ENCODE assay signal across 8 cellular contexts in the genomic region with DNA sequence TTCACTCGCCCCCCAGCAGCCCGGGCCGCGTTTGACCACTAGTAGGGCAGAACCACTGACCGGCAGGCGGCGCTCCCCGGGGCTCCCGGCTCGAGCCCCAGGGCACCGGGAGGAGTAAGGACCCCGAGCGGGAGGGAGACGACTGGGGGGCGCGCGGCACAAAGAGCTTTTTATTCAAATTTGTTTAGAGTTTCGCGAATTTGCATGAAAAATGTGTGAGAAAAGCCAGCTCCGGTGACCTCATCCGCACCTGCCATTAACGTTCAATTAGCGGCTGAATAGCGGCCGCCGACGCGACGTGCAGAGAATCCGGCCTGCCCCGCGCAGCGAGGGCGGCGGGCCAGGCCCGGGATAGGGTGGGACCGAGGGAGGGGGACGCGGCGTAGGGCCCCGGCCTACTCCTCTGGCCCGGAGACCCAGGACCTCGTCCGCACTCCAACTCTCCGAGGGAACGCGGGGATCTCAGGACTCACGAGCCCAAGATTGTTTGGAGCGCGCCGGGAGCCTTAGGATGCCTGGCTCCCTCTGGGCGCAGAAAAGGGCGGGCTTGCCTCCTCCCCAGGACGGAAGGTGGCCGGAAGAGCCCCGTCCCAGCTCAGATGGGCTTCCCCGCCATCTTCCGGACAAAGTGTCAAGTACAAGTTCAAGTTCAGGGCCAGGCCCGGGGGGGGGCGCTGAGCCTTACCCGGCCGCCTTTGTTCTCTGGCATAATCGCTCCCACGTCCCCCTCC.
A peak's percentile ranks its signal among the peaks of the same experiment; 100 is the strongest.
DNase-seq lines count a peak whose midpoint lies in the region; ATAC-seq, FAIRE-seq and TF ChIP-seq lines count a peak whose summit lies in the region.

No MANE protein-coding gene starts in this region.

- peak overlapping the region; percentile 49; the same call in 1 of the 2 replicates for H3K27ac ChIP-seq in GM12878 (ENCODE audit: control insufficient read depth, insufficient read depth)
- H3K27ac ChIP-seq in stomach = no peak overlapping the region

- H3K4me3 Mint-ChIP-seq in CD14-positive monocyte = peak overlapping the region; percentile 79 to 89
- H3K4me3 Mint-ChIP-seq in immature natural killer cell = peak overlapping the region; percentile 83 to 90 (median 88)

- no peaks in the 10 kb centered on the region for H4K20me1 ChIP-seq in GM12878 (ENCODE audit: control insufficient read depth, insufficient read depth)

- no peaks in the 10 kb centered on the region for H3K36me3 ChIP-seq in GM12878 (ENCODE audit: control insufficient read depth in 2 of 2, insufficient read depth in 2 of 2, low read length in 1 of 2)
- no peaks in the 10 kb centered on the region for H3K36me3 ChIP-seq in stomach

- H3K36me3 Mint-ChIP-seq in CD14-positive monocyte = peaks cover 3 to 17% of the 10 kb centered on the region in 2 donors
- H3K36me3 Mint-ChIP-seq in immature natural killer cell = peaks cover 0 to 5% (median 0%) of the 10 kb centered on the region in 3 donors

- H3K4me1 Mint-ChIP-seq in CD14-positive monocyte (peaks cover 66% of the 10 kb centered on the region), immature natural killer cell (peaks cover 0 to 8% of the 10 kb centered on the region in 2 donors)

- RAD21 ChIA-PET in GM12878 (lab: Charles Lee; ENCODE audit: unreplicated experiment) = interaction anchor here (1.0 kb wide), 1 partner anchor 41 kb away, joined by 4 read pairs; no protein-coding TSS in a partner anchor

- TF ChIP-seq EP300 in GM12878 (IDR thresholded peaks at IDR 0.05; ENCODE audit: borderline replicate concordance in 1 of 2, control insufficient read depth in 1 of 2, low read depth in 2 of 2, low read length in 2 of 2) = no peak
- TF ChIP-seq EP300 in stomach (IDR thresholded peaks at IDR 0.05) = no peak

- H3K9me3 ChIP-seq in GM12878 (replicated peaks; ENCODE audit: control insufficient read depth, insufficient read depth, low read length) (no peaks in the 10 kb centered on the region), stomach (no peaks in the 10 kb centered on the region)

- H3K79me2 ChIP-seq in GM12878 (ENCODE audit: control insufficient read depth, insufficient read depth, low read length) = no peaks in the 10 kb centered on the region; the same call in 1 of the 2 replicates

- peak; percentile 29; the same call in 1 of the 2 replicates for TF ChIP-seq RAD21 in GM12878 (IDR thresholded peaks at IDR 0.05; ENCODE audit: insufficient read depth, low read depth, low read length)

- POLR2A ChIA-PET in GM12878 (lab: Charles Lee) = no interaction called here

- H3K9ac ChIP-seq in GM12878 (ENCODE audit: control insufficient read depth, insufficient read depth, low read length) = peak overlapping the region; percentile 64

- H3K27me3 ChIP-seq in GM12878 (replicated peaks in 1 of 2; ENCODE audit: control insufficient read depth in 2 of 2, insufficient read depth in 2 of 2, low read length in 1 of 2) (no peaks in the 10 kb centered on the region), stomach (peaks cover 15 to 100% (median 83%) of the 10 kb centered on the region in 3 donors)

- peaks cover 44 to 78% (median 74%) of the 10 kb centered on the region in 3 donors for H3K27me3 Mint-ChIP-seq in CD14-positive monocyte (ENCODE audit: low read depth in 3 of 3)
- H3K27me3 Mint-ChIP-seq in immature natural killer cell (ENCODE audit: low read depth in 3 of 3) = peaks cover 14 to 31% (median 22%) of the 10 kb centered on the region in 3 donors

- H2AFZ ChIP-seq in GM12878 (ENCODE audit: control insufficient read depth, low read depth, low read length) = peak overlapping the region; percentile 90

- peak overlapping the region; percentile 69 for H3K4me3 ChIP-seq in GM12878
- peak overlapping the region; percentile 29 to 47 (median 39) for H3K4me3 ChIP-seq in stomach

- in situ Hi-C loops in GM12878 (cut with MboI) = no loop called here

- DNase-seq in CD14-positive monocyte (ENCODE audit: low spot score) (no peak), NCI-H748 treated with DMSO at 0.1 percent for 48 hours (lab: John Stamatoyannopoulos, UW) (peak; percentile 17), GM12878 (ENCODE audit: low read depth, low spot score) (no peak), immature natural killer cell (peak in 2 of 3 donors; percentile 41 to 48), stomach (no peak)

- CTCF ChIA-PET in GM12878 (lab: Yijun Ruan, JAX) = interaction anchor here (0.6 to 5.9 kb wide), 9 partner anchors 18 to 1865 kb away, joined by 3 to 68 read pairs (median 4); a partner anchor contains a TSS

- 5% methylated on average over 53 of the region's 64 CpGs for WGBS in GM12878 (ENCODE audit: insufficient coverage, insufficient replicate concordance, low lambda C conversion rate, missing lambda C conversion rate)
- WGBS in stomach, 5 donors = 0 to 3% (median 1%) methylated on average over 35 to 64 of the region's 64 CpGs

- intact Hi-C loops in CD14-positive monocyte (cut with micrococcal nuclease) (loop anchor here in 1 of 2 donors (5.0 kb wide), 1 partner anchor 37 kb away; no protein-coding TSS in a partner anchor), GM12878 (cut with micrococcal nuclease; ENCODE audit: unreplicated experiment) (no loop called here), stomach (cut with DNase I; ENCODE audit: low total_unique reads) (no loop called here)

- peaks cover 13% of the 10 kb centered on the region; the same call in 1 of the 2 replicates for H3K4me1 ChIP-seq in GM12878 (ENCODE audit: control insufficient read depth, insufficient read depth, low read length)
- peaks cover 14 to 27% (median 16%) of the 10 kb centered on the region in 4 donors for H3K4me1 ChIP-seq in stomach

- SMC1A ChIA-PET in GM12878 (lab: Charles Lee; ENCODE audit: uncharacterized antibody, unreplicated experiment) = interaction anchor here (1.0 to 1.2 kb wide), 2 partner anchors 41 to 47 kb away, joined by 3 read pairs; no protein-coding TSS in a partner anchor

- ATAC-seq in GM18858 (IDR thresholded peaks at IDR 0.05; ENCODE audit: unreplicated experiment) (peak; percentile 42), HG03139 (IDR thresholded peaks at IDR 0.05; ENCODE audit: unreplicated experiment) (peak; percentile 50), GM12878 (peak; percentile 87), GM18861 (IDR thresholded peaks at IDR 0.05; ENCODE audit: unreplicated experiment) (no peak)

- TF ChIP-seq CTCF in CD14-positive monocyte (IDR thresholded peaks at IDR 0.05) (peak; percentile 69), GM12878 (IDR thresholded peaks at IDR 0.05 in 2 of 3, conservative IDR thresholded peaks at IDR 0.05 in 1 of 3; ENCODE audit: control insufficient read depth in 2 of 3, extremely low read depth in 1 of 3, insufficient read depth in 1 of 3, low read depth in 3 of 3, low read length in 3 of 3) (peak; percentile 52 to 75 (median 67)), stomach (IDR thresholded peaks at IDR 0.05) (peak in 1 of 7 experiments; percentile 13)

- TF ChIP-seq POLR2A in GM12878 (IDR thresholded peaks at IDR 0.05; ENCODE audit: low read depth, low read length) (peak; percentile 74), stomach (IDR thresholded peaks at IDR 0.05) (no peak)

- peak; percentile 7 for FAIRE-seq in GM12878 (lab: Jason Lieb, UNC)

- peak overlapping the region; percentile 91 for H3K4me2 ChIP-seq in GM12878 (ENCODE audit: control insufficient read depth, insufficient read depth)

- BruUV-seq in GM12878 (replicated peaks; lab: Mats Ljungman, UMichigan) = no TSS peak

- H3K9me3 Mint-ChIP-seq in CD14-positive monocyte (peaks cover 0 to 10% (median 3%) of the 10 kb centered on the region in 7 donors), immature natural killer cell (no peaks in the 10 kb centered on the region)

- no peak overlapping the region for H3K27ac Mint-ChIP-seq in CD14-positive monocyte
- peak overlapping the region in 1 of 6 donors; percentile 53 for H3K27ac Mint-ChIP-seq in immature natural killer cell

TF ChIP-seq in GM12878, 131 proteins besides CTCF, POLR2A, EP300 and RAD21 (continues in another document):
- no peak for TF ChIP-seq HDAC6 (IDR thresholded peaks at IDR 0.05; ENCODE audit: unreplicated experiment)
- TF ChIP-seq MTA2 (IDR thresholded peaks at IDR 0.05; ENCODE audit: low read depth) = no peak
- no peak for TF ChIP-seq NRF1 (conservative IDR thresholded peaks at IDR 0.05; ENCODE audit: low read depth, low read length)
- TF ChIP-seq BHLHE40 (IDR thresholded peaks at IDR 0.05; ENCODE audit: borderline replicate concordance in 1 of 2, low read depth in 2 of 2, low read length in 1 of 2) = peak in 1 of 2 experiments; percentile 54; a peak in 2 of 4 replicates
- no peak for TF ChIP-seq YBX1 (IDR thresholded peaks at IDR 0.05)
- no peak for TF ChIP-seq SIN3A (IDR thresholded peaks at IDR 0.05; ENCODE audit: low read depth, low read length)
- TF ChIP-seq, protein P1, sequence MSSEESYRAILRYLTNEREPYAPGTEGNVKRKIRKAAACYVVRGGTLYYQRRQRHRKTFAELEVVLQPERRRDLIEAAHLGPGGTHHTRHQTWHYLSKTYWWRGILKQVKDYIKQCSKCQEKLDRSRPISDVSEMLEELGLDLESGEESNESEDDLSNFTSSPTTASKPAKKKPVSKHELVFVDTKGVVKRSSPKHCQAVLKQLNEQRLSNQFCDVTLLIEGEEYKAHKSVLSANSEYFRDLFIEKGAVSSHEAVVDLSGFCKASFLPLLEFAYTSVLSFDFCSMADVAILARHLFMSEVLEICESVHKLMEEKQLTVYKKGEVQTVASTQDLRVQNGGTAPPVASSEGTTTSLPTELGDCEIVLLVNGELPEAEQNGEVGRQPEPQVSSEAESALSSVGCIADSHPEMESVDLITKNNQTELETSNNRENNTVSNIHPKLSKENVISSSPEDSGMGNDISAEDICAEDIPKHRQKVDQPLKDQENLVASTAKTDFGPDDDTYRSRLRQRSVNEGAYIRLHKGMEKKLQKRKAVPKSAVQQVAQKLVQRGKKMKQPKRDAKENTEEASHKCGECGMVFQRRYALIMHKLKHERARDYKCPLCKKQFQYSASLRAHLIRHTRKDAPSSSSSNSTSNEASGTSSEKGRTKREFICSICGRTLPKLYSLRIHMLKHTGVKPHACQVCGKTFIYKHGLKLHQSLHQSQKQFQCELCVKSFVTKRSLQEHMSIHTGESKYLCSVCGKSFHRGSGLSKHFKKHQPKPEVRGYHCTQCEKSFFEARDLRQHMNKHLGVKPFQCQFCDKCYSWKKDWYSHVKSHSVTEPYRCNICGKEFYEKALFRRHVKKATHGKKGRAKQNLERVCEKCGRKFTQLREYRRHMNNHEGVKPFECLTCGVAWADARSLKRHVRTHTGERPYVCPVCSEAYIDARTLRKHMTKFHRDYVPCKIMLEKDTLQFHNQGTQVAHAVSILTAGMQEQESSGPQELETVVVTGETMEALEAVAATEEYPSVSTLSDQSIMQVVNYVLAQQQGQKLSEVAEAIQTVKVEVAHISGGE (CRISPR knock-in tag; IDR thresholded peaks at IDR 0.05) = no peak
- peak; percentile 62; the same call in 1 of the 2 replicates for TF ChIP-seq YY1 (IDR thresholded peaks at IDR 0.05; ENCODE audit: low read depth, low read length)
- no peak for TF ChIP-seq NR2F1 (conservative IDR thresholded peaks at IDR 0.05)
- TF ChIP-seq MXI1 (IDR thresholded peaks at IDR 0.05; ENCODE audit: low read depth, low read length) = no peak
- no peak for TF ChIP-seq PAX5 (IDR thresholded peaks at IDR 0.05; ENCODE audit: borderline replicate concordance, low read depth, low read length)
- TF ChIP-seq GATAD2B (conservative IDR thresholded peaks at IDR 0.05; ENCODE audit: low read depth) = 0 out of 2 replicates have a peak, but pooled peaks have one; percentile 14
- no peak for TF ChIP-seq EED (IDR thresholded peaks at IDR 0.05; ENCODE audit: low read depth)

Comparison
In these comparisons a context has a peak if more than half of its experiments do, and no peak if none do; other contexts are left out.
1. DNase-seq: peak in NCI-H748 treated with DMSO at 0.1 percent for 48 hours (single experiment) and immature natural killer cell (2 of 3); none in CD14-positive monocyte (single experiment), GM12878 (single experiment) and stomach (single experiment).